Comparison of ENCODE assay signal across 15 cellular contexts in genomic region chr9:35920004-35920658, GRCh38. TPM values are rescaled to one million over a fixed set of nuclear protein-coding genes. Genes with fewer than 3 reads are reported as not detected.
DNase-seq lines count a peak whose midpoint lies in the region; ATAC-seq and TF ChIP-seq lines count a peak whose summit lies in the region.
"Had no signal": no experiment of that assay in that cellular context is flagged by ENCODE, and none has a peak within 500 bp of the region (broad histone marks: within the 10 kb centered on the region; RNA-seq: fewer than 3 reads in every experiment).

No MANE protein-coding gene starts in this region.

- TF ChIP-seq CTCF in omental fat pad (IDR thresholded peaks at IDR 0.05) = no peak
- no peak for TF ChIP-seq CTCF in upper lobe of right lung (IDR thresholded peaks at IDR 0.05)

- ATAC-seq in omental fat pad (ENCODE audit: low FRiP score) (no peak), upper lobe of right lung (no peak), GM21723 (IDR thresholded peaks at IDR 0.05; ENCODE audit: unreplicated experiment) (no peak)
- ATAC-seq: activated CD4-positive, alpha-beta T cell treated with anti-CD3 and anti-CD28 coated beads for 36 hours had no signal

- peak overlapping the region; percentile 52 for H3K27ac ChIP-seq in rectal smooth muscle tissue (ENCODE audit: low read depth, low read length)
- no peak overlapping the region for H3K27ac ChIP-seq in upper lobe of right lung
- H3K27ac ChIP-seq: cardiac muscle cell had no signal

- H3K9ac ChIP-seq in rectal smooth muscle tissue (ENCODE audit: low read length) = no peak overlapping the region

- intact Hi-C loops in upper lobe of right lung (cut with DNase I) = no loop called here

- H3K4me1 ChIP-seq in rectal smooth muscle tissue (ENCODE audit: control insufficient read depth, insufficient read depth, low read length) = no peaks in the 10 kb centered on the region
- H3K4me1 ChIP-seq in upper lobe of right lung = peaks cover 8% of the 10 kb centered on the region

- H3K27me3 ChIP-seq in rectal smooth muscle tissue (ENCODE audit: control insufficient read depth, insufficient read depth, low read length) (no peaks in the 10 kb centered on the region), upper lobe of right lung (no peaks in the 10 kb centered on the region)
- H3K27me3 ChIP-seq: cardiac muscle cell had no signal

- H3K4me3 ChIP-seq in rectal smooth muscle tissue (ENCODE audit: low read length) = no peak overlapping the region
- no peak overlapping the region for H3K4me3 ChIP-seq in upper lobe of right lung
- H3K4me3 ChIP-seq: cardiac muscle cell had no signal

- DNase-seq in GF-D8 (lab: John Stamatoyannopoulos, UW) = peak; percentile 47
- DNase-seq in NOMO-1 (lab: John Stamatoyannopoulos, UW; ENCODE audit: unreplicated experiment in 2 of 2) = peak; percentile 68 to 92
- DNase-seq in fibroblast of peridontal ligament (ENCODE audit: extremely low read depth) = peak; percentile 14
- no peak for DNase-seq in activated T-cell treated with anti-CD3 and anti-CD28 coated beads, Interleukin-2, amount 50 U/mL, for 1 hour
- DNase-seq in omental fat pad (ENCODE audit: low spot score) = no peak
- DNase-seq in upper lobe of right lung = no peak
- DNase-seq: activated CD4-positive, alpha-beta T cell treated with anti-CD3 and anti-CD28 coated beads for 36 hours; MM.1S; NCI-H526 had no signal

- H3K36me3 ChIP-seq in rectal smooth muscle tissue (ENCODE audit: control insufficient read depth, insufficient read depth, low read length) (no peaks in the 10 kb centered on the region), upper lobe of right lung (no peaks in the 10 kb centered on the region)
- H3K36me3 ChIP-seq: cardiac muscle cell had no signal

- no peaks in the 10 kb centered on the region for H3K9me3 ChIP-seq in upper lobe of right lung

RNA-seq across cellular contexts. Expression of gene SPAAR, which starts 10.8 kb away (rescaled TPM):
- total RNA-seq in omental fat pad = 10 to 100 TPM in 3 of 4 donors, 1 to 10 TPM in 1; 5.6 to 70.1 (median 18.4) TPM
- 13.5 TPM for total RNA-seq in upper lobe of right lung
- total RNA-seq: activated CD4-positive, alpha-beta T cell treated with anti-CD3 and anti-CD28 coated beads for 36 hours; activated T-helper 2 cell treated with anti-CD3 and anti-CD28 coated beads, Interferon-gamma antibody, Interleukin-2, Interleukin-4, amounts not matched to agents 10 μg/mL and 5 μg/mL and 100 μg/mL, durations not matched to agents 14 hours and 24 hours and 36 hours; fibroblast of villous mesenchyme; SK-MEL-5 had no signal

RNA-seq across cellular contexts. Expression of gene HRCT1, which starts 14.1 kb away (rescaled TPM):
- total RNA-seq in omental fat pad (10 to 100 TPM in 2 of 4 donors, 1 to 10 TPM in 2; 5.1 to 17.5 (median 11.3) TPM), upper lobe of right lung (10.8 TPM)
- total RNA-seq: activated CD4-positive, alpha-beta T cell treated with anti-CD3 and anti-CD28 coated beads for 36 hours; activated T-helper 2 cell treated with anti-CD3 and anti-CD28 coated beads, Interferon-gamma antibody, Interleukin-2, Interleukin-4, amounts not matched to agents 10 μg/mL and 5 μg/mL and 100 μg/mL, durations not matched to agents 14 hours and 24 hours and 36 hours; cardiac muscle cell; SK-MEL-5 had no signal

RNA-seq across cellular contexts. Expression of gene OR2S2, which starts 37.8 kb away (rescaled TPM):
- not detected for total RNA-seq in omental fat pad
- total RNA-seq in upper lobe of right lung = not detected
- total RNA-seq: activated CD4-positive, alpha-beta T cell treated with anti-CD3 and anti-CD28 coated beads for 36 hours; activated T-helper 2 cell treated with anti-CD3 and anti-CD28 coated beads, Interferon-gamma antibody, Interleukin-2, Interleukin-4, amounts not matched to agents 10 μg/mL and 5 μg/mL and 100 μg/mL, durations not matched to agents 14 hours and 24 hours and 36 hours; cardiac muscle cell; SK-MEL-5 had no signal

RNA-seq across cellular contexts. Expression of gene OR13J1, which starts 49.9 kb away (rescaled TPM):
- not detected for total RNA-seq in omental fat pad
- not detected for total RNA-seq in upper lobe of right lung
- total RNA-seq: activated CD4-positive, alpha-beta T cell treated with anti-CD3 and anti-CD28 coated beads for 36 hours; activated T-helper 2 cell treated with anti-CD3 and anti-CD28 coated beads, Interferon-gamma antibody, Interleukin-2, Interleukin-4, amounts not matched to agents 10 μg/mL and 5 μg/mL and 100 μg/mL, durations not matched to agents 14 hours and 24 hours and 36 hours; cardiac muscle cell; fibroblast of villous mesenchyme; SK-MEL-5 had no signal

Comparison
In these comparisons a context has a peak if more than half of its experiments do, and no peak if none do; other contexts are left out.
1. DNase-seq: peak in GF-D8 (single experiment), NOMO-1 (2 of 2) and fibroblast of peridontal ligament (single experiment); none in activated T-cell treated with anti-CD3 and anti-CD28 coated beads, Interleukin-2, amount 50 U/mL, for 1 hour (single experiment), omental fat pad (single experiment) and upper lobe of right lung (single experiment).